Comparison of ENCODE assay signal across 29 cellular contexts in the genomic region with DNA sequence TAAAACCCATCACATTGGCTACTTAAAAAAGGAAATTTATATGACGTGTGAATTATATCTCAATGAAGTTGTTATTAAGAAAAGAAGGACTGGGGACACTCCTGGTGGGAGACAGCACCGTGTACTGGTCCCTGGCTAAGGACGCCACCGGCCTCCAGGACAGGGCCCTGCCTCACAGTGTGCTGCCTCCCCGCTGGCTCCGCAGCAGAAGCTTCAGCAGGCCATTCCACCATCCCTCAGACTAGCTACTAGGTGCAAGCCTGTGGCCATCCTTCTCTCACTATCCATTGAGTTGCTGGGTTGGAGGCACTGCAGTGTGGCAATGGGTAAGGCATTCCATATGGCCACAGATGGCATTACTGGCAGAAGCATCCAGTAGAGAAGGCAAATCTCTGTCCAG. TPM values are rescaled to one million over a fixed set of nuclear protein-coding genes. Genes with fewer than 3 reads are reported as not detected.
"Had no signal": no experiment of that assay in that cellular context is flagged by ENCODE, and none has a peak within 500 bp of the region (broad histone marks: within the 10 kb centered on the region; RNA-seq: fewer than 3 reads in every experiment).

No MANE protein-coding gene starts in this region.

- H3K27ac Mint-ChIP-seq: natural killer cell treated with Interleukin-12 subunit alpha and Interleukin-12 subunit beta and Interleukin-15 and Interleukin-18, amount 100 ng/mL, for 72 hours; stimulated activated naive B cell treated with anti-CD40 and anti-IgM and Interleukin-4, amounts not matched to agents 10 μg/mL and 1 μg/mL and 100 μg/mL, for 72 hours; stimulated activated naive CD8-positive, alpha-beta T cell treated with anti-CD3 and anti-CD28 coated beads, Interleukin-15, amount 100 ng/mL, for 72 hours had no signal

- H3K4me3 ChIP-seq: dorsolateral prefrontal cortex, heart left ventricle, left lung, lung, psoas muscle, right lobe of liver, skin epidermis, testis, tibial nerve had no signal

- H3K4me1 Mint-ChIP-seq: stimulated activated naive B cell treated with anti-CD40 and anti-IgM and Interleukin-4, amounts not matched to agents 10 μg/mL and 1 μg/mL and 100 μg/mL, for 72 hours; stimulated activated naive CD8-positive, alpha-beta T cell treated with anti-CD3 and anti-CD28 coated beads, Interleukin-15, amount 100 ng/mL, for 72 hours had no signal

- H3K27me3 Mint-ChIP-seq: stimulated activated naive CD8-positive, alpha-beta T cell treated with anti-CD3 and anti-CD28 coated beads, Interleukin-15, amount 100 ng/mL, for 72 hours had no signal

- H3K27ac ChIP-seq: dorsolateral prefrontal cortex, heart left ventricle, left lung, psoas muscle, right lobe of liver, skin epidermis, testis, tibial nerve had no signal

- H3K27me3 ChIP-seq: right lobe of liver, testis, tibial nerve had no signal

- H3K9me3 ChIP-seq: heart left ventricle, left lung, psoas muscle, right lobe of liver, testis, tibial nerve had no signal

- H3K36me3 Mint-ChIP-seq: natural killer cell treated with Interleukin-12 subunit alpha and Interleukin-12 subunit beta and Interleukin-15 and Interleukin-18, amount 100 ng/mL, for 72 hours; stimulated activated naive B cell treated with anti-CD40 and anti-IgM and Interleukin-4, amounts not matched to agents 10 μg/mL and 1 μg/mL and 100 μg/mL, for 72 hours had no signal

- H3K4me1 ChIP-seq: heart left ventricle, left lung, psoas muscle, right lobe of liver, testis, tibial nerve had no signal

- H3K36me3 ChIP-seq: heart left ventricle, left lung, right lobe of liver, tibial nerve had no signal

- H3K4me3 Mint-ChIP-seq: natural killer cell treated with Interleukin-12 subunit alpha and Interleukin-12 subunit beta and Interleukin-15 and Interleukin-18, amount 100 ng/mL, for 72 hours; stimulated activated naive B cell treated with anti-CD40 and anti-IgM and Interleukin-4, amounts not matched to agents 10 μg/mL and 1 μg/mL and 100 μg/mL, for 72 hours; stimulated activated naive CD8-positive, alpha-beta T cell treated with anti-CD3 and anti-CD28 coated beads, Interleukin-15, amount 100 ng/mL, for 72 hours had no signal

- FAIRE-seq: frontal cortex, keratinocyte had no signal

- H3K9me3 Mint-ChIP-seq: natural killer cell treated with Interleukin-12 subunit alpha and Interleukin-12 subunit beta and Interleukin-15 and Interleukin-18, amount 100 ng/mL, for 72 hours; stimulated activated naive B cell treated with anti-CD40 and anti-IgM and Interleukin-4, amounts not matched to agents 10 μg/mL and 1 μg/mL and 100 μg/mL, for 72 hours; stimulated activated naive CD8-positive, alpha-beta T cell treated with anti-CD3 and anti-CD28 coated beads, Interleukin-15, amount 100 ng/mL, for 72 hours had no signal

- ATAC-seq: esophagus mucosa; heart left ventricle; left lung; natural killer cell treated with Interleukin-12 subunit alpha and Interleukin-12 subunit beta and Interleukin-15 and Interleukin-18, amount 100 ng/mL, for 72 hours; psoas muscle; right lobe of liver; stimulated activated naive B cell treated with anti-CD40 and anti-IgM and Interleukin-4, amounts not matched to agents 10 μg/mL and 1 μg/mL and 100 μg/mL, for 72 hours; stimulated activated naive CD8-positive, alpha-beta T cell treated with anti-CD3 and anti-CD28 coated beads, Interleukin-15, amount 100 ng/mL, for 72 hours had no signal

- DNase-seq: cortex of kidney; dorsolateral prefrontal cortex; effector CD8-positive, alpha-beta T cell; heart left ventricle; hippocampal formation; left lung; mesenchymal stem cell; midbrain; psoas muscle; retina; right lobe of liver; stimulated activated CD4-positive, alpha-beta T cell treated with anti-CD3 and anti-CD28 coated beads, Interleukin-2, amount 100 ng/mL, for 24 hours; stimulated activated CD4-positive, alpha-beta T cell treated with anti-CD3 and anti-CD28 coated beads, Interleukin-4, amount 100 ng/mL, for 4 hours; stimulated activated naive B cell treated with anti-CD40 and anti-IgM and Interleukin-4, amounts not matched to agents 10 μg/mL and 1 μg/mL and 100 μg/mL, for 72 hours; stimulated activated naive CD8-positive, alpha-beta T cell treated with anti-CD3 and anti-CD28 coated beads, Interleukin-15, amount 100 ng/mL, for 72 hours; testis had no signal

RNA-seq across cellular contexts. Expression of gene DMRTB1, which starts 19.0 kb away (rescaled TPM):
- total RNA-seq: chondrocyte; esophagus mucosa; fibroblast of lung; frontal cortex; glomerular endothelial cell; heart left ventricle; left lung; lung; natural killer cell treated with Interleukin-12 subunit alpha and Interleukin-12 subunit beta and Interleukin-15 and Interleukin-18, amount 100 ng/mL, for 72 hours; osteoblast; psoas muscle; right lobe of liver; subcutaneous adipose tissue; tibial nerve; urinary bladder had no signal
- polyA plus RNA-seq: fibroblast of lung, heart left ventricle, keratinocyte, lung, psoas muscle, urinary bladder had no signal
